Comparison of ENCODE assay signal across 1 cellular context in genomic region chr3:24495334-24495994, GRCh38.
TF ChIP-seq lines count a peak whose summit lies in the region.

No MANE protein-coding gene starts in this region.

TF ChIP-seq in HepG2, 621 proteins besides CTCF, POLR2A, EP300 and RAD21 (continued from another document and continues in another):
- TF ChIP-seq ZNF710 (CRISPR knock-in tag; IDR thresholded peaks at IDR 0.05; ENCODE audit: borderline replicate concordance) (no peak), ZEB1 (IDR thresholded peaks at IDR 0.05; ENCODE audit: insufficient replicate concordance, low read depth) (peak; percentile 58), CCAR2 (optimal IDR thresholded peaks at IDR 0.05; ENCODE audit: low read depth, low read length) (no peak), ZNF552 (CRISPR knock-in tag; IDR thresholded peaks at IDR 0.05; ENCODE audit: borderline replicate concordance) (no peak), HNF1B (CRISPR knock-in tag; IDR thresholded peaks at IDR 0.05) (no peak), FOXM1 (CRISPR knock-in tag; IDR thresholded peaks at IDR 0.05) (no peak), ZNF562 (CRISPR knock-in tag; IDR thresholded peaks at IDR 0.05; ENCODE audit: borderline replicate concordance) (no peak), FLYWCH1 (CRISPR knock-in tag; IDR thresholded peaks at IDR 0.05) (no peak), ISL2 (CRISPR knock-in tag; IDR thresholded peaks at IDR 0.05) (no peak), SMARCC2 (IDR thresholded peaks at IDR 0.05) (no peak), STAT6 (CRISPR knock-in tag; IDR thresholded peaks at IDR 0.05; ENCODE audit: borderline replicate concordance) (no peak), ZBTB39 (CRISPR knock-in tag; IDR thresholded peaks at IDR 0.05) (no peak), KLF15 (CRISPR knock-in tag; IDR thresholded peaks at IDR 0.05; ENCODE audit: borderline replicate concordance) (no peak; the same call in 1 of the 2 replicates), MZF1 (CRISPR knock-in tag; IDR thresholded peaks at IDR 0.05; ENCODE audit: borderline replicate concordance) (no peak), ZNF317 (CRISPR knock-in tag; IDR thresholded peaks at IDR 0.05) (no peak; the same call in 1 of the 2 replicates), HNRNPH1 (optimal IDR thresholded peaks at IDR 0.05; ENCODE audit: low read depth, low read length) (no peak), ZHX2 (IDR thresholded peaks at IDR 0.05; ENCODE audit: low read depth) (no peak), ZHX2 (CRISPR knock-in tag; IDR thresholded peaks at IDR 0.05; ENCODE audit: borderline replicate concordance) (no peak), ZFP36 (IDR thresholded peaks at IDR 0.05; ENCODE audit: borderline replicate concordance, low read depth, low read length, partially characterized antibody) (no peak), FOXP1 (IDR thresholded peaks at IDR 0.05) (no peak), FOXP1 (CRISPR knock-in tag; IDR thresholded peaks at IDR 0.05) (no peak), FOXO1 (CRISPR knock-in tag; IDR thresholded peaks at IDR 0.05) (no peak), ZC3H4 (CRISPR knock-in tag; IDR thresholded peaks at IDR 0.05; ENCODE audit: borderline replicate concordance) (no peak), ATF6 (CRISPR knock-in tag; conservative IDR thresholded peaks at IDR 0.05) (no peak), HOXA3 (CRISPR knock-in tag; IDR thresholded peaks at IDR 0.05) (no peak), ZBTB8A (CRISPR knock-in tag; IDR thresholded peaks at IDR 0.05; ENCODE audit: borderline replicate concordance, low read depth) (no peak), ZBED4 (CRISPR knock-in tag; IDR thresholded peaks at IDR 0.05; ENCODE audit: borderline replicate concordance) (peak; percentile 81; the same call in 1 of the 2 replicates), DMAP1 (CRISPR knock-in tag; IDR thresholded peaks at IDR 0.05) (peak; percentile 35; the same call in 1 of the 2 replicates), GMEB1 (CRISPR knock-in tag; IDR thresholded peaks at IDR 0.05; ENCODE audit: borderline replicate concordance) (no peak), CC2D1A (CRISPR knock-in tag; IDR thresholded peaks at IDR 0.05) (no peak), ELF4 (CRISPR knock-in tag; IDR thresholded peaks at IDR 0.05; ENCODE audit: borderline replicate concordance) (no peak), TRIM22 (IDR thresholded peaks at IDR 0.05) (no peak), CREB1 (IDR thresholded peaks at IDR 0.05) (no peak), CREB1 (CRISPR knock-in tag; IDR thresholded peaks at IDR 0.05) (no peak), WIZ (CRISPR knock-in tag; IDR thresholded peaks at IDR 0.05) (no peak)
